Comparison of ENCODE assay signal across 30 cellular contexts in genomic region chr10:132009575-132009974, GRCh38. TPM values are rescaled to one million over a fixed set of nuclear protein-coding genes. Genes with fewer than 3 reads are reported as not detected.
"Had no signal": no experiment of that assay in that cellular context is flagged by ENCODE, and none has a peak within 500 bp of the region (broad histone marks: within the 10 kb centered on the region; RNA-seq: fewer than 3 reads in every experiment).

No MANE protein-coding gene starts in this region.

- H3K4me3 ChIP-seq: coronary artery, dorsolateral prefrontal cortex, gastrocnemius medialis had no signal

- H3K4me1 Mint-ChIP-seq: central memory CD8-positive, alpha-beta T cell; T-helper 17 cell had no signal

- ATAC-seq: activated CD8-positive, alpha-beta T cell treated with anti-CD3 and anti-CD28 coated beads for 36 hours; activated T-cell treated with anti-CD3 and anti-CD28 coated beads, Interleukin-2, amount 50 U/mL, for 4 hours; activated T-helper 17 cell treated with anti-CD3 and anti-CD28 coated beads, Interleukin-2, amount 50 U/mL, for 72 hours; esophagus mucosa; gastrocnemius medialis; T-helper 17 cell had no signal

- H3K27ac Mint-ChIP-seq: activated CD8-positive, alpha-beta T cell treated with anti-CD3 and anti-CD28 coated beads for 36 hours; activated naive CD8-positive, alpha-beta T cell; activated T-helper 17 cell treated with anti-CD3 and anti-CD28 coated beads, Interleukin-2, amount 50 U/mL, for 72 hours; dendritic cell treated with granulocyte-macrophage colony-stimulating factor and Interleukin-4, amounts not matched to agents 40 ng/mL and 50 ng/mL, for 4 days; T-helper 17 cell had no signal

- H3K9me3 Mint-ChIP-seq: activated T-helper 17 cell treated with anti-CD3 and anti-CD28 coated beads, Interleukin-2, amount 50 U/mL, for 72 hours; central memory CD8-positive, alpha-beta T cell had no signal

- FAIRE-seq: astrocyte had no signal

- H3K36me3 ChIP-seq: brain microvascular endothelial cell, gastrocnemius medialis had no signal

- H3K36me3 Mint-ChIP-seq: activated naive CD8-positive, alpha-beta T cell had no signal

- DNase-seq: activated CD4-positive, alpha-beta T cell treated with anti-CD3 and anti-CD28 coated beads for 1 hour; activated CD4-positive, alpha-beta T cell treated with anti-CD3 and anti-CD28 coated beads for 4 hours; activated CD4-positive, alpha-beta T cell treated with anti-CD3 and anti-CD28 coated beads, Interleukin-2, amount 50 U/mL, for 1 hour; activated CD4-positive, alpha-beta T cell treated with anti-CD3 and anti-CD28 coated beads, Interleukin-2, amount 50 U/mL, for 48 hours; activated CD8-positive, alpha-beta memory T cell treated with anti-CD3 and anti-CD28 coated beads for 24 hours; activated CD8-positive, alpha-beta T cell treated with anti-CD3 and anti-CD28 coated beads for 36 hours; activated effector memory CD4-positive, alpha-beta T cell treated with Interleukin-2 at 50 U/mL for 16 hours; activated gamma-delta T cell treated with Interleukin-2 at 50 U/mL for 16 hours; activated naive CD4-positive, alpha-beta T cell treated with anti-CD3 and anti-CD28 coated beads, Interleukin-2, amount 50 U/mL, for 16 hours; activated naive CD4-positive, alpha-beta T cell treated with Interleukin-2 at 50 U/mL for 16 hours; activated T-cell treated with anti-CD3 and anti-CD28 coated beads, Interleukin-2, amount 50 U/mL, for 4 hours; amniotic stem cell; anterior cingulate cortex; brain microvascular endothelial cell; dorsolateral prefrontal cortex; effector memory CD4-positive, alpha-beta T cell; endodermal cell; foreskin fibroblast; gastrocnemius medialis; glutamatergic neuron; T-helper 1 cell; T-helper 17 cell had no signal

- H3K4me3 Mint-ChIP-seq: activated CD8-positive, alpha-beta T cell treated with anti-CD3 and anti-CD28 coated beads for 36 hours; activated naive CD8-positive, alpha-beta T cell; activated T-cell treated with anti-CD3 and anti-CD28 coated beads, Interleukin-2, amount 50 U/mL, for 4 hours; activated T-helper 17 cell treated with anti-CD3 and anti-CD28 coated beads, Interleukin-2, amount 50 U/mL, for 72 hours; central memory CD8-positive, alpha-beta T cell; dendritic cell treated with granulocyte-macrophage colony-stimulating factor and Interleukin-4, amounts not matched to agents 40 ng/mL and 50 ng/mL, for 4 days; endodermal cell; T-helper 17 cell had no signal

- H3K27me3 ChIP-seq: dorsolateral prefrontal cortex, gastrocnemius medialis had no signal

- H3K27ac ChIP-seq: brain microvascular endothelial cell, coronary artery, dorsolateral prefrontal cortex had no signal

- H3K9me3 ChIP-seq: gastrocnemius medialis had no signal

RNA-seq across cellular contexts. Expression of gene JAKMIP3, which starts 56.2 kb away (rescaled TPM):
- total RNA-seq: bronchial epithelial cell had no signal
